In genomic region chr5:109192543-109193281, GRCh38 we compare ENCODE assay signal across 1 cellular context.
TF ChIP-seq lines count a peak whose summit lies in the region.

No MANE protein-coding gene starts in this region.

TF ChIP-seq in HepG2, 621 proteins besides CTCF, POLR2A, EP300 and RAD21:
- TF ChIP-seq ZSCAN20 (CRISPR knock-in tag; IDR thresholded peaks at IDR 0.05; ENCODE audit: borderline replicate concordance) (no peak), ZNF441 (CRISPR knock-in tag; IDR thresholded peaks at IDR 0.05; ENCODE audit: borderline replicate concordance) (0 out of 2 replicates have a peak, but pooled peaks have one; percentile 39)
